17 cellular contexts compared by ENCODE assay signal in the genomic region with DNA sequence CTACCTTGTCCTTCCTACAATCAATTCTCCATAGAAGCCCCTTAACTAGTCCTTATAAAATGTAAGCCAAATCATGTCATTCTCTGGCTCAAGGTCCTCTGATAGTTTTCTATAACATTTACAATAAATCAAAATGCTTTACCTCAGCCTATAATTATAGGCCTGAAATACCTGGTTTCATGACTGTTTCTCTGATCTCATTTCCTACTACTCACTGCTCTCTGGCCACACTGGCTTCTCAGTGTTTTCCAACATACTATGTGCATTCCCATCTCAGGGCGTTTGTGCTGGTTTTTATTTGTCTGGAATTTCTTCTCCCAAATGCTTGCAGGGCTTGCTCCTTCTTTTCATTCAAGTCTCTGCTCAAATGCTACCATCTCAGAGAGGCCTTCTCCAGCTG.
"Had no signal": no experiment of that assay in that cellular context is flagged by ENCODE, and none has a peak within 500 bp of the region (broad histone marks: within the 10 kb centered on the region; RNA-seq: fewer than 3 reads in every experiment).

No MANE protein-coding gene starts in this region.

- H3K27ac ChIP-seq: Peyer's patch, SJSA1, SK-N-MC had no signal

- H3K27me3 ChIP-seq: Peyer's patch, SJSA1 had no signal

- DNase-seq: KBM-7, MV-4-11, NCI-H1048, NCI-H1105, NCI-H1436 treated with DMSO at 0.1 percent for 48 hours, NCI-H1694, NCI-H187 treated with DMSO at 0.1 percent for 48 hours, NCI-H2029 treated with DMSO at 0.1 percent for 48 hours, NCI-H2171 treated with DMSO at 0.1 percent for 48 hours, NCI-H526 treated with DMSO at 0.1 percent for 48 hours, NCI-H774, PC-9, Peyer's patch, SIG-M5 had no signal

- H3K4me3 ChIP-seq: PC-9, Peyer's patch, SJSA1, SK-N-MC had no signal

- H3K36me3 ChIP-seq: Peyer's patch, SJSA1 had no signal

- H3K4me2 ChIP-seq: PC-9 had no signal

- H3K4me1 ChIP-seq: Peyer's patch had no signal

- ATAC-seq: Right ventricle myocardium inferior had no signal

- H3K9me3 ChIP-seq: Peyer's patch, SJSA1 had no signal
